9 cellular contexts compared by ENCODE assay signal in genomic region chr19:44988896-44989563, GRCh38. TPM values are rescaled to one million over a fixed set of nuclear protein-coding genes. Genes with fewer than 3 reads are reported as not detected.
A peak's percentile ranks its signal among the peaks of the same experiment; 100 is the strongest.
DNase-seq lines count a peak whose midpoint lies in the region; ATAC-seq and TF ChIP-seq lines count a peak whose summit lies in the region.
"Had no signal": no experiment of that assay in that cellular context is flagged by ENCODE, and none has a peak within 500 bp of the region (broad histone marks: within the 10 kb centered on the region; RNA-seq: fewer than 3 reads in every experiment).

No MANE protein-coding gene starts in this region.

- CTCF ChIA-PET in WTC11 (lab: Charles Lee) = interaction anchor here (0.6 to 2.0 kb wide), 38 partner anchors 9 to 287 kb away, joined by 3 to 25 read pairs (median 4); partner anchors contain the start of genes CLPTM1 and RELB

- H3K27me3 Mint-ChIP-seq in WTC11 (ENCODE audit: low read depth) = no peaks in the 10 kb centered on the region

- H3K27ac Mint-ChIP-seq in WTC11 = no peak overlapping the region

- peak; percentile 91 for ATAC-seq in WTC11
- ATAC-seq in left lobe of liver = peak; percentile 57
- ATAC-seq in HG02678 (IDR thresholded peaks at IDR 0.05; ENCODE audit: unreplicated experiment) = no peak
- no peak for ATAC-seq in HG02588 (IDR thresholded peaks at IDR 0.05; ENCODE audit: unreplicated experiment)

- H3K4me1 Mint-ChIP-seq in WTC11 = no peaks in the 10 kb centered on the region

- peak; percentile 61 for DNase-seq in G401 (ENCODE audit: low spot score)
- peak; percentile 51 for DNase-seq in LHCN-M2 (ENCODE audit: low read depth)
- peak; percentile 86 for DNase-seq in WTC11 (ENCODE audit: low spot score)
- DNase-seq in T47D (ENCODE audit: low read depth in 1 of 2, low spot score in 1 of 2) = peak; percentile 68 to 70
- DNase-seq in left lobe of liver (ENCODE audit: low spot score) = peak; percentile 61
- peak; percentile 21 to 50 (median 29) for DNase-seq in stimulated activated CD4-positive, alpha-beta T cell treated with anti-CD3 and anti-CD28 coated beads, TNF-alpha, amount 100 ng/mL, for 1 hour (ENCODE audit: low read depth in 3 of 3, low spot score in 1 of 3)

- H3K36me3 Mint-ChIP-seq in WTC11 = peaks cover 10% of the 10 kb centered on the region

- no peak overlapping the region for H3K4me3 Mint-ChIP-seq in WTC11

- H3K9me3 Mint-ChIP-seq in WTC11 = no peaks in the 10 kb centered on the region

- peak; percentile 73 for TF ChIP-seq CTCF in WTC11 (IDR thresholded peaks at IDR 0.05)

- POLR2A ChIA-PET in WTC11 (lab: Charles Lee) = interaction anchor here (0.6 to 0.9 kb wide), 2 partner anchors 12 to 337 kb away, joined by 3 to 4 read pairs; partner anchors contain the start of gene RELB

- in situ Hi-C loops in G401 (cut with HindIII; ENCODE audit: low sequenced_read_pairs) (no loop called here), T47D (cut with HindIII; ENCODE audit: low pct_unique_long_range_greater_than_20kb, low sequenced_read_pairs) (no loop called here)

TF ChIP-seq in WTC11, 78 proteins besides CTCF, POLR2A, EP300 and RAD21 (continues in another document):
- TF ChIP-seq OVOL2 (CRISPR knock-in tag; IDR thresholded peaks at IDR 0.05; ENCODE audit: borderline replicate concordance) (no peak), STAT6 (CRISPR knock-in tag; conservative IDR thresholded peaks at IDR 0.05; ENCODE audit: low read depth) (no peak), ERG (CRISPR knock-in tag; IDR thresholded peaks at IDR 0.05) (no peak), ATF3 (CRISPR knock-in tag; conservative IDR thresholded peaks at IDR 0.05) (no peak), USF2 (CRISPR knock-in tag; IDR thresholded peaks at IDR 0.05) (no peak), AR (CRISPR knock-in tag; IDR thresholded peaks at IDR 0.05) (no peak), ATF2 (CRISPR knock-in tag; IDR thresholded peaks at IDR 0.05; ENCODE audit: borderline replicate concordance, low read depth) (no peak), ZNF671 (CRISPR knock-in tag; IDR thresholded peaks at IDR 0.05) (no peak), ELF4 (CRISPR knock-in tag; IDR thresholded peaks at IDR 0.05; ENCODE audit: low read depth) (no peak), ZNF121 (CRISPR knock-in tag; IDR thresholded peaks at IDR 0.05) (no peak), MYBL2 (CRISPR knock-in tag; IDR thresholded peaks at IDR 0.05) (no peak), ZNF512 (CRISPR knock-in tag; IDR thresholded peaks at IDR 0.05; ENCODE audit: borderline replicate concordance) (no peak), ZNF416 (CRISPR knock-in tag; IDR thresholded peaks at IDR 0.05) (no peak)

RNA-seq across cellular contexts. Expression of gene RELB, which starts 12.2 kb away (rescaled TPM):
- 12.7 and 16.6 TPM in 2 replicates for total RNA-seq in G401 (2014; rRNA removed; shearing (Covaris generic))
- total RNA-seq in LHCN-M2 (2014; rRNA removed) = 4.1 and 4.5 TPM in 2 replicates
- polyA plus RNA-seq in LHCN-M2 (2012) = 6.4 TPM
- 8.9 to 10.6 TPM (median 9.9 TPM) in 3 replicates for total RNA-seq in WTC11 (2021)
- 1.5 TPM for total RNA-seq in left lobe of liver

RNA-seq across cellular contexts. Expression of gene CLPTM1, which starts 33.9 kb away (rescaled TPM):
- total RNA-seq in G401 (2014; rRNA removed; shearing (Covaris generic)) = 6.2 and 17.2 TPM in 2 replicates
- total RNA-seq in LHCN-M2 (2014; rRNA removed) (48.3 and 58.2 TPM in 2 replicates), WTC11 (2021) (75.9 to 85.6 TPM (median 76.4 TPM) in 3 replicates), left lobe of liver (92.6 TPM)
- 79.8 TPM for polyA plus RNA-seq in LHCN-M2 (2012)

RNA-seq across cellular contexts. Expression of gene APOC2, which starts 43.2 kb away (rescaled TPM):
- total RNA-seq in G401 (2014; rRNA removed; shearing (Covaris generic)) = not detected in 2 replicates
- total RNA-seq in LHCN-M2 (2014; rRNA removed) (not detected in 2 replicates), WTC11 (2021) (0.66 to 0.81 TPM in 2 of 3 replicates, not detected in the other), left lobe of liver (1,677 TPM)
- not detected for polyA plus RNA-seq in LHCN-M2 (2012)

RNA-seq across cellular contexts. Expression of gene APOC4, which starts 47.0 kb away (rescaled TPM):
- not detected in 2 replicates for total RNA-seq in G401 (2014; rRNA removed; shearing (Covaris generic))
- not detected in 2 replicates for total RNA-seq in LHCN-M2 (2014; rRNA removed)
- not detected for polyA plus RNA-seq in LHCN-M2 (2012)
- not detected in 3 replicates for total RNA-seq in WTC11 (2021)
- 297 TPM for total RNA-seq in left lobe of liver
- total RNA-seq: frontal cortex had no signal

RNA-seq across cellular contexts. Expression of gene CLASRP, which starts 49.8 kb away (rescaled TPM):
- total RNA-seq in G401 (2014; rRNA removed; shearing (Covaris generic)) = 12.1 and 23.8 TPM in 2 replicates
- 76.0 and 89.8 TPM in 2 replicates for total RNA-seq in LHCN-M2 (2014; rRNA removed)
- polyA plus RNA-seq in LHCN-M2 (2012) = 27.5 TPM
- 85.0 to 88.9 TPM (median 88.0 TPM) in 3 replicates for total RNA-seq in WTC11 (2021)
- total RNA-seq in left lobe of liver = 50.5 TPM

Comparison
In these comparisons a context has a peak if more than half of its experiments do, and no peak if none do; other contexts are left out.
1. DNase-seq: peak in every context shown above with its lines; median percentile 86 in WTC11; 69 in T47D; 61 in G401; 61 in left lobe of liver; 51 in LHCN-M2; 29 in stimulated activated CD4-positive, alpha-beta T cell treated with anti-CD3 and anti-CD28 coated beads, TNF-alpha, amount 100 ng/mL, for 1 hour.
2. ATAC-seq: peak in WTC11 (single experiment) and left lobe of liver (single experiment); none in HG02678 (single experiment) and HG02588 (single experiment).
3. RNA of gene APOC2, which starts 43.2 kb away (total RNA-seq): 1,677 TPM in left lobe of liver (single experiment); 0.66 to 0.81 TPM in WTC11, not detected in G401 and not detected in LHCN-M2; every median in the first group is over 100 times any median in the second.